1 cellular context compared by ENCODE assay signal in genomic region chr12:55703976-55704761, GRCh38.
A peak's percentile ranks its signal among the peaks of the same experiment; 100 is the strongest.
TF ChIP-seq lines count a peak whose summit lies in the region.

No MANE protein-coding gene starts in this region.

TF ChIP-seq in HEK293, 187 proteins besides CTCF, POLR2A, EP300 and RAD21 (continued from another document):
- no peak for TF ChIP-seq ZNF518A (tag by site-specific recombination; conservative IDR thresholded peaks at IDR 0.05; ENCODE audit: low read depth)
- TF ChIP-seq ZSCAN16 (tag by site-specific recombination; IDR thresholded peaks at IDR 0.05): no peak
- TF ChIP-seq, protein P1, sequence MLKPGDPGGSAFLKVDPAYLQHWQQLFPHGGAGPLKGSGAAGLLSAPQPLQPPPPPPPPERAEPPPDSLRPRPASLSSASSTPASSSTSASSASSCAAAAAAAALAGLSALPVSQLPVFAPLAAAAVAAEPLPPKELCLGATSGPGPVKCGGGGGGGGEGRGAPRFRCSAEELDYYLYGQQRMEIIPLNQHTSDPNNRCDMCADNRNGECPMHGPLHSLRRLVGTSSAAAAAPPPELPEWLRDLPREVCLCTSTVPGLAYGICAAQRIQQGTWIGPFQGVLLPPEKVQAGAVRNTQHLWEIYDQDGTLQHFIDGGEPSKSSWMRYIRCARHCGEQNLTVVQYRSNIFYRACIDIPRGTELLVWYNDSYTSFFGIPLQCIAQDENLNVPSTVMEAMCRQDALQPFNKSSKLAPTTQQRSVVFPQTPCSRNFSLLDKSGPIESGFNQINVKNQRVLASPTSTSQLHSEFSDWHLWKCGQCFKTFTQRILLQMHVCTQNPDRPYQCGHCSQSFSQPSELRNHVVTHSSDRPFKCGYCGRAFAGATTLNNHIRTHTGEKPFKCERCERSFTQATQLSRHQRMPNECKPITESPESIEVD (tag by site-specific recombination; IDR thresholded peaks at IDR 0.05): no peak
- TF ChIP-seq KLF1 (tag by site-specific recombination; IDR thresholded peaks at IDR 0.05): no peak
- no peak for TF ChIP-seq ZBTB7A (tag by site-specific recombination; IDR thresholded peaks at IDR 0.05; ENCODE audit: low read depth)
- TF ChIP-seq FEZF1 (tag by site-specific recombination; IDR thresholded peaks at IDR 0.05): no peak
- TF ChIP-seq ZFHX2 (tag by site-specific recombination; conservative IDR thresholded peaks at IDR 0.05): peak; percentile 66
- peak; percentile 41; the same call in 1 of the 2 replicates for TF ChIP-seq EGR2 (tag by site-specific recombination; IDR thresholded peaks at IDR 0.05; ENCODE audit: low read depth)
- TF ChIP-seq KLF9 (tag by site-specific recombination; IDR thresholded peaks at IDR 0.05; ENCODE audit: low read depth): no peak
TF ChIP-seq in HEK293: peak in this region for 3.
